In genomic region chr2:170396799-170397459, GRCh38 we compare ENCODE assay signal across 8 cellular contexts.
DNase-seq lines count a peak whose midpoint lies in the region; ATAC-seq and TF ChIP-seq lines count a peak whose summit lies in the region.

No MANE protein-coding gene starts in this region.

- no peaks in the 10 kb centered on the region for H3K27me3 ChIP-seq in body of pancreas
- no peaks in the 10 kb centered on the region for H3K27me3 ChIP-seq in prostate gland (replicated peaks; ENCODE audit: insufficient read depth)
- no peaks in the 10 kb centered on the region for H3K27me3 ChIP-seq in HAP-1 (ENCODE audit: low read depth)

- H3K4me1 ChIP-seq in body of pancreas (peaks cover 16% of the 10 kb centered on the region), prostate gland (replicated peaks) (no peaks in the 10 kb centered on the region), HAP-1 (peaks cover 16% of the 10 kb centered on the region)

- WGBS in body of pancreas, 2 donors, result 15 to 17% methylated on average over 5 of the region's 5 CpGs
- WGBS in prostate gland, result 28% methylated on average over 5 of the region's 5 CpGs
- WGBS in lower leg skin, 2 donors, result 24 to 36% methylated on average over 5 of the region's 5 CpGs

- DNase-seq in DMS 273 (lab: John Stamatoyannopoulos, UW; ENCODE audit: unreplicated experiment), result peak; percentile 29
- DNase-seq in DMS 273 treated with DMSO at 0.1 percent for 48 hours (lab: John Stamatoyannopoulos, UW), result no peak
- DNase-seq in NCI-H2081 treated with DMSO at 0.1 percent for 48 hours (lab: John Stamatoyannopoulos, UW), result peak; percentile 6
- no peak for DNase-seq in body of pancreas
- DNase-seq in prostate gland (ENCODE audit: low spot score), result no peak
- no peak for DNase-seq in lower leg skin (ENCODE audit: low spot score in 2 of 2)
- DNase-seq in HAP-1 (ENCODE audit: low spot score in 2 of 2), result no peak

- no peak for ATAC-seq in body of pancreas
- no peak for ATAC-seq in HG02798 (IDR thresholded peaks at IDR 0.05; ENCODE audit: poor library complexity, unreplicated experiment)

- H3K36me3 ChIP-seq in body of pancreas (replicated peaks in 1 of 2; ENCODE audit: insufficient read depth in 1 of 2, low read depth in 2 of 2) (no peaks in the 10 kb centered on the region), prostate gland (no peaks in the 10 kb centered on the region), HAP-1 (replicated peaks) (no peaks in the 10 kb centered on the region)

- H3K4me3 ChIP-seq in body of pancreas, result no peak overlapping the region
- H3K4me3 ChIP-seq in prostate gland, result no peak overlapping the region
- H3K4me3 ChIP-seq in lower leg skin (ENCODE audit: low read depth, poor library complexity, severe bottlenecking), result no peak overlapping the region
- H3K4me3 ChIP-seq in HAP-1, result no peak overlapping the region

- H3K27ac ChIP-seq in body of pancreas (no peak overlapping the region), prostate gland (no peak overlapping the region)

- no peak for TF ChIP-seq POLR2A in body of pancreas (IDR thresholded peaks at IDR 0.05)
- TF ChIP-seq POLR2A in prostate gland (IDR thresholded peaks at IDR 0.05), result no peak
- TF ChIP-seq POLR2A in lower leg skin (IDR thresholded peaks at IDR 0.05), result no peak

- TF ChIP-seq CTCF in body of pancreas (IDR thresholded peaks at IDR 0.05) (peak in 4 of 7 experiments; percentile 13 to 26 (median 22)), prostate gland (IDR thresholded peaks at IDR 0.05) (peak in 3 of 4 experiments; percentile 33 to 47 (median 42)), lower leg skin (IDR thresholded peaks at IDR 0.05) (no peak)

- in situ Hi-C loops in HAP-1 (cut with MboI; ENCODE audit: low sequenced_read_pairs), result no loop called here

- intact Hi-C loops in body of pancreas (cut with DNase I) (no loop called here), prostate gland (cut with DNase I) (no loop called here), lower leg skin (cut with DNase I; ENCODE audit: low total_unique reads) (no loop called here)

- H3K9me3 ChIP-seq in body of pancreas (no peaks in the 10 kb centered on the region), prostate gland (no peaks in the 10 kb centered on the region), HAP-1 (no peaks in the 10 kb centered on the region)

Comparison
In these comparisons a context has a peak if more than half of its experiments do, and no peak if none do; other contexts are left out.
1. DNase-seq: peak in DMS 273 (single experiment) and NCI-H2081 treated with DMSO at 0.1 percent for 48 hours (single experiment); none in DMS 273 treated with DMSO at 0.1 percent for 48 hours (single experiment), body of pancreas (0 of 4), prostate gland (single experiment), lower leg skin (0 of 2) and HAP-1 (0 of 2).
2. CTCF ChIP-seq: peak in body of pancreas (4 of 7) and prostate gland (3 of 4); none in lower leg skin (0 of 3).